ENCODE assay signal across 8 cellular contexts in the genomic region with DNA sequence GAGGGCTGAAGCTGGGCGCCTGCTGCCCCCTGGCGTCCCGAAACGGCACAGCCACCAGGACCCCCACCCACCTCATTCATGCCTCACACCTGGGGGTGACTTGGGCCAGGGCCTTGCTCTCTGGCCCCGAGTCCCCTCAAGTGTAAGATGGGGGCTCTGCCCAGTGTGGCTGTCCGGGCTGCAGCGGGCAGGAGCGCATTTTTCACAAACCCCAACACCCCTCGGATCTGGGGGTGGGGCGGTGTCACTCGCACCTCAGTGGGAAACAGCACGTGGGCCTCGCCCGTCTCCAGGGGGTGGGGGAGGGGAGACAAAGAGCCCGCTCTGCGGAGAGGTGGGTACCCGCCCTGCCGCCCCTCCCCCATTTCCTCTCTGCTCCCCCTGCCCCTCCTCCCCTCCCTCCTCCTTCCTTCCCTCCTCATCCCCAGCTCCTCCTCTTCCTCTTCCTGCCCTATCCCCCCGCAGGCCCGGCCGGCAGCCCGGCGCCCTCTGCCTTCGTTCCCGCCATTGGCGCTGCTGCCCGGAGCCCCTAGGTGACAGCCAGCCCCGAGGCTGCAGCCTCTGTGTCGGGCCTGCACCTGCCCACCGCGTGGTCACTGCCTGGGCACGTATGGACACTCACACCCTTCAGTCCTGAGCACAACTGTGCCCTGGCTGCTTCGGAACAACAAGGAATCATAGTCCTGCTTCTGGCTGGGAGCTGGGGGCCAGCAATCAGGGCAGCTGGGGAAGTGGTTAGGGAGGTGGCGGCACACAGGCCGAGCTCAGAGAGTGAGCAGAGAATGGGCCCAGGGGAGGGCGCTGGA. TPM values are rescaled to one million over a fixed set of nuclear protein-coding genes. Genes with fewer than 3 reads are reported as not detected.
DNase-seq lines count a peak whose midpoint lies in the region; ATAC-seq and TF ChIP-seq lines count a peak whose summit lies in the region.

No MANE protein-coding gene starts in this region.

- H3K27ac Mint-ChIP-seq in activated naive CD8-positive, alpha-beta T cell treated with anti-CD3 and anti-CD28 coated beads for 36 hours, result peak overlapping the region; percentile 85

- no peak for TF ChIP-seq POLR2A in heart left ventricle (IDR thresholded peaks at IDR 0.05)

- TF ChIP-seq CTCF in heart left ventricle (IDR thresholded peaks at IDR 0.05), result peak; percentile 87 to 96 (median 92)

- ATAC-seq in heart left ventricle (peak in 3 of 4 donors; percentile 44 to 70 (median 59)), GM18868 (IDR thresholded peaks at IDR 0.05; ENCODE audit: unreplicated experiment) (no peak)

- WGBS in heart left ventricle, 4 donors, result 7 to 9% (median 8%) methylated on average over 29 to 36 of the region's 36 CpGs

- peak overlapping the region in 11 of 12 donors; percentile 2 to 67 (median 52) for H3K4me3 ChIP-seq in heart left ventricle

- H3K4me1 Mint-ChIP-seq in activated naive CD8-positive, alpha-beta T cell treated with anti-CD3 and anti-CD28 coated beads for 36 hours, result peaks cover 22% of the 10 kb centered on the region

- H3K9me3 Mint-ChIP-seq in activated naive CD8-positive, alpha-beta T cell treated with anti-CD3 and anti-CD28 coated beads for 36 hours, result no peaks in the 10 kb centered on the region

- H3K36me3 Mint-ChIP-seq in activated naive CD8-positive, alpha-beta T cell treated with anti-CD3 and anti-CD28 coated beads for 36 hours, result no peaks in the 10 kb centered on the region

- H3K4me3 Mint-ChIP-seq in activated naive CD8-positive, alpha-beta T cell treated with anti-CD3 and anti-CD28 coated beads for 36 hours, result peak overlapping the region; percentile 79

- DNase-seq in DMS53 (lab: John Stamatoyannopoulos, UW) (peak; percentile 89), HuH-7.5 (ENCODE audit: low spot score) (peak; percentile 88), SK-N-DZ (ENCODE audit: low spot score) (peak; percentile 66), heart left ventricle (peak; percentile 63 to 84 (median 79)), retina (peak; percentile 93), inferior parietal cortex (ENCODE audit: extremely low spot score) (no peak)
- DNase-seq in activated naive CD8-positive, alpha-beta T cell treated with anti-CD3 and anti-CD28 coated beads for 36 hours, result peak; percentile 74

- no peaks in the 10 kb centered on the region for H3K27me3 Mint-ChIP-seq in activated naive CD8-positive, alpha-beta T cell treated with anti-CD3 and anti-CD28 coated beads for 36 hours

- no peaks in the 10 kb centered on the region for H3K9me3 ChIP-seq in heart left ventricle

- intact Hi-C loops in heart left ventricle (cut with DNase I), result loop anchor here in 8 of 10 donors (1.0 to 10.0 kb wide), 7 partner anchors 359 to 698 kb away; a partner anchor contains a TSS

- peaks cover 5 to 39% (median 25%) of the 10 kb centered on the region in 12 donors for H3K4me1 ChIP-seq in heart left ventricle

- H3K27ac ChIP-seq in heart left ventricle, result peak overlapping the region in 10 of 12 donors; percentile 33 to 83 (median 50)

- no peaks in the 10 kb centered on the region for H3K36me3 ChIP-seq in heart left ventricle

- H3K27me3 ChIP-seq in heart left ventricle, result peaks cover 0 to 2% (median 0%) of the 10 kb centered on the region in 9 donors

RNA-seq across cellular contexts. Expression of a gene that starts 6.8 kb away (rescaled TPM):
- 7.0 and 7.8 TPM in 2 replicates for polyA plus RNA-seq in SK-N-DZ (2014; cell fraction: cytosol; rRNA removed)
- 5.4 and 5.8 TPM in 2 replicates for polyA plus RNA-seq in SK-N-DZ (2014; cell fraction: nucleus; rRNA removed)
- 1 to 10 TPM in 1 of 2 experiments, under 1 TPM in 1; 0.85 to 1.0 TPM for total RNA-seq in activated naive CD8-positive, alpha-beta T cell treated with anti-CD3 and anti-CD28 coated beads for 36 hours
- total RNA-seq in heart left ventricle, result 10 to 100 TPM; 18.8 to 39.1 (median 33.4) TPM
- polyA plus RNA-seq in heart left ventricle, result 10 to 100 TPM; 31.4 to 42.5 TPM

RNA-seq across cellular contexts. Expression of a gene that starts 36.8 kb away (rescaled TPM):
- not detected in 2 replicates for polyA plus RNA-seq in SK-N-DZ (2014; cell fraction: cytosol; rRNA removed)
- polyA plus RNA-seq in SK-N-DZ (2014; cell fraction: nucleus; rRNA removed), result not detected in 2 replicates
- total RNA-seq in activated naive CD8-positive, alpha-beta T cell treated with anti-CD3 and anti-CD28 coated beads for 36 hours, result 1 to 10 TPM; 1.3 to 2.5 TPM
- total RNA-seq in heart left ventricle, result 1 to 10 TPM in 3 of 9 donors, under 1 TPM in 4, not detected in 2; 0.40 to 3.2 (median 0.93) TPM
- polyA plus RNA-seq in heart left ventricle, result 1 to 10 TPM; 1.5 to 9.2 TPM

Comparison
In these comparisons a context has a peak if more than half of its experiments do, and no peak if none do; other contexts are left out.
1. RNA of a gene that starts 6.8 kb away (total RNA-seq): 18.8 to 39.1 TPM in heart left ventricle; 0.85 to 1.0 TPM in activated naive CD8-positive, alpha-beta T cell treated with anti-CD3 and anti-CD28 coated beads for 36 hours; every median in the first group is over 4 times any median in the second.